9 cellular contexts compared by ENCODE assay signal in the genomic region with DNA sequence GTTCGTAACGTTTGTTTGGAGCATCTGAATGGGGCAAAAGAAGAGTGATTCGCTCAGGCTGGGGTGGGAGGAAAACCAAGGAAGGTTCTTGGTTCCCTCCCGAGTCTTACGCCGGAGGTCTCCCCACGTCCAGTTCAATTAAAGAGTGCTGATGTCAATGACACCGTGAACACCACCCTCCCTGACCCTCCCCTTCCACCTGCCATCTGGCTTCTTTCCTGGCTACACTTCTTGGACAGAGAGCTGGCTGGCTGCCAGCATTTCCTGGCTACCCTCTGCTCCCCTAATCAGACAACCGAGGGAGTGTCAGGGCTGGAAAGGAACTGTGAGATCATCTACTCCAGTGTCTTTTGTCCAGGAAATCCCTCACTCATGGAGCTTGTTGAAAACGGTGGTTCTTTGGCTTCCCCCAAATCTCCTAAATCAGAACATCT. TPM values are rescaled to one million over a fixed set of nuclear protein-coding genes. Genes with fewer than 3 reads are reported as not detected.
A peak's percentile ranks its signal among the peaks of the same experiment; 100 is the strongest.
DNase-seq lines count a peak whose midpoint lies in the region; ATAC-seq and TF ChIP-seq lines count a peak whose summit lies in the region.
"Had no signal": no experiment of that assay in that cellular context is flagged by ENCODE, and none has a peak within 500 bp of the region (broad histone marks: within the 10 kb centered on the region; RNA-seq: fewer than 3 reads in every experiment).

No MANE protein-coding gene starts in this region.

- H3K36me3 Mint-ChIP-seq in type B pancreatic cell: no peaks in the 10 kb centered on the region

- no peaks in the 10 kb centered on the region for H3K36me3 ChIP-seq in SU-DHL-6 (ENCODE audit: low read length)
- no peaks in the 10 kb centered on the region for H3K36me3 ChIP-seq in hepatocyte (replicated peaks; ENCODE audit: insufficient read depth, low read depth)
- H3K36me3 ChIP-seq: SJSA1 had no signal

- H3K27me3 Mint-ChIP-seq in type B pancreatic cell: peaks cover 35% of the 10 kb centered on the region

- TF ChIP-seq EP300 in Ishikawa (IDR thresholded peaks at IDR 0.05; ENCODE audit: borderline replicate concordance): no peak

- H3K4me3 ChIP-seq in SU-DHL-6 (ENCODE audit: insufficient read depth, low read length, poor library complexity, severe bottlenecking) (no peak overlapping the region), hepatocyte (no peak overlapping the region)
- H3K4me3 ChIP-seq: SJSA1 had no signal

- no peaks in the 10 kb centered on the region for H3K79me2 ChIP-seq in SU-DHL-6 (ENCODE audit: insufficient read depth, low read length)
- H3K79me2 ChIP-seq in hepatocyte: no peaks in the 10 kb centered on the region

- H3K9me3 Mint-ChIP-seq in type B pancreatic cell: no peaks in the 10 kb centered on the region

- peak overlapping the region; percentile 44 for H3K4me3 Mint-ChIP-seq in type B pancreatic cell

- CTCF ChIA-PET in GM10248 (lab: Yijun Ruan, JAX): interaction anchor here (0.9 to 2.0 kb wide), 8 partner anchors 8 to 138 kb away, joined by 3 to 4 read pairs (median 3); no protein-coding TSS in a partner anchor

- H3K27ac ChIP-seq in SU-DHL-6 (ENCODE audit: low read depth, low read length) (no peak overlapping the region), hepatocyte (peak overlapping the region; percentile 72)
- H3K27ac ChIP-seq: SJSA1 had no signal

- POLR2A ChIA-PET in GM10248 (lab: Yijun Ruan, JAX): no interaction called here

- no peak overlapping the region for H3K9ac ChIP-seq in SU-DHL-6 (ENCODE audit: low read length)

- H3K9me2 ChIP-seq in SU-DHL-6 (replicated peaks; ENCODE audit: insufficient read depth, low read length) (no peaks in the 10 kb centered on the region), hepatocyte (replicated peaks; ENCODE audit: insufficient read depth) (no peaks in the 10 kb centered on the region)

- H3K27me3 ChIP-seq in SU-DHL-6 (ENCODE audit: low read length) (no peaks in the 10 kb centered on the region), hepatocyte (no peaks in the 10 kb centered on the region)
- H3K27me3 ChIP-seq: SJSA1 had no signal

- H3K4me1 ChIP-seq in hepatocyte (ENCODE audit: insufficient read depth): no peaks in the 10 kb centered on the region
- H3K4me1 ChIP-seq: SJSA1 had no signal

- H4K20me1 ChIP-seq in SU-DHL-6 (ENCODE audit: low read depth, low read length) (no peaks in the 10 kb centered on the region), hepatocyte (ENCODE audit: insufficient read depth, poor library complexity, severe bottlenecking) (no peaks in the 10 kb centered on the region)

- H2AFZ ChIP-seq in SU-DHL-6 (ENCODE audit: low read depth, low read length, severe bottlenecking) (no peak overlapping the region), hepatocyte (peak overlapping the region; percentile 57)

- no peaks in the 10 kb centered on the region for H3F3A ChIP-seq in SU-DHL-6 (ENCODE audit: insufficient read depth)

- no peak overlapping the region for H3K4me2 ChIP-seq in SU-DHL-6 (ENCODE audit: low read depth, low read length, poor library complexity, severe bottlenecking)
- H3K4me2 ChIP-seq in hepatocyte: peak overlapping the region; percentile 76

- TF ChIP-seq RAD21 in Ishikawa (IDR thresholded peaks at IDR 0.05; ENCODE audit: low read depth): no peak

- no peak for ATAC-seq in GM21367 (IDR thresholded peaks at IDR 0.05; ENCODE audit: unreplicated experiment)

- peak; percentile 79 for DNase-seq in hepatocyte (ENCODE audit: low spot score)
- DNase-seq in type B pancreatic cell (ENCODE audit: extremely low spot score, unreplicated experiment): no peak
- DNase-seq in GM10248 (ENCODE audit: extremely low spot score): no peak
- no peak for DNase-seq in hypothalamus (lab: John Stamatoyannopoulos, UW)

- H3K9me3 ChIP-seq in SU-DHL-6 (ENCODE audit: insufficient read depth, low read length) (no peaks in the 10 kb centered on the region), hepatocyte (ENCODE audit: low read depth) (no peaks in the 10 kb centered on the region)
- H3K9me3 ChIP-seq: SJSA1 had no signal

- peak overlapping the region; percentile 15 for H3K27ac Mint-ChIP-seq in type B pancreatic cell

- WGBS in hepatocyte (ENCODE audit: low lambda C conversion rate, missing lambda C conversion rate): 34% methylated on average over 10 of the region's 10 CpGs

- TF ChIP-seq CTCF in SU-DHL-6 (IDR thresholded peaks at IDR 0.05; ENCODE audit: insufficient read depth, low read length, poor library complexity, severe bottlenecking): peak; percentile 2
- no peak for TF ChIP-seq CTCF in hepatocyte (IDR thresholded peaks at IDR 0.05; ENCODE audit: poor library complexity)
- TF ChIP-seq CTCF in type B pancreatic cell (conservative IDR thresholded peaks at IDR 0.05): peak; percentile 18
- TF ChIP-seq CTCF in GM10248 (IDR thresholded peaks at IDR 0.05; ENCODE audit: control extremely low read depth, extremely low read depth, low read depth, missing control alignments): no peak

- H3K4me1 Mint-ChIP-seq in type B pancreatic cell (ENCODE audit: unreplicated experiment): peaks cover 9% of the 10 kb centered on the region

TF ChIP-seq in Ishikawa, 13 proteins besides CTCF, POLR2A, EP300 and RAD21:
- no peak for TF ChIP-seq CREB1 (IDR thresholded peaks at IDR 0.05; ENCODE audit: low read depth)
- no peak for TF ChIP-seq CEBPB (IDR thresholded peaks at IDR 0.05)
- peak; percentile 76 for TF ChIP-seq NFIC (IDR thresholded peaks at IDR 0.05)
- TF ChIP-seq EGR1 (IDR thresholded peaks at IDR 0.05): no peak
- no peak for TF ChIP-seq ZBTB7A (IDR thresholded peaks at IDR 0.05; ENCODE audit: low read depth)

RNA-seq across cellular contexts. Expression of gene FFAR4, which starts 24.1 kb away (rescaled TPM):
- total RNA-seq in hepatocyte (0.16 TPM in 1 of 2 replicates, not detected in the other), type B pancreatic cell (ENCODE audit: low replicate concordance) (0.70 and 1.2 TPM in 2 replicates)
- 0.04 and 0.53 TPM in 2 replicates for polyA plus RNA-seq in hepatocyte
- total RNA-seq: dermis microvascular lymphatic vessel endothelial cell, SJSA1 had no signal

RNA-seq across cellular contexts. Expression of gene CEP55, which starts 46.0 kb away (rescaled TPM):
- 3.6 and 4.0 TPM in 2 replicates for total RNA-seq in hepatocyte
- 5.4 and 5.9 TPM in 2 replicates for polyA plus RNA-seq in hepatocyte
- total RNA-seq in type B pancreatic cell (ENCODE audit: low replicate concordance): 7.4 and 14.8 TPM in 2 replicates

RNA-seq across cellular contexts. Expression of gene RBP4, which starts 58.7 kb away (rescaled TPM):
- total RNA-seq in hepatocyte (494 and 527 TPM in 2 replicates), type B pancreatic cell (ENCODE audit: low replicate concordance) (30.3 and 54.3 TPM in 2 replicates)
- polyA plus RNA-seq in hepatocyte: 761 and 997 TPM in 2 replicates
- total RNA-seq: dermis microvascular lymphatic vessel endothelial cell had no signal

Comparison
In these comparisons a context has a peak if more than half of its experiments do, and no peak if none do; other contexts are left out.
1. CTCF ChIP-seq: peak in SU-DHL-6 (single experiment) and type B pancreatic cell (single experiment); none in hepatocyte (single experiment) and GM10248 (single experiment).